ENCODE assay signal across 8 cellular contexts in the genomic region with DNA sequence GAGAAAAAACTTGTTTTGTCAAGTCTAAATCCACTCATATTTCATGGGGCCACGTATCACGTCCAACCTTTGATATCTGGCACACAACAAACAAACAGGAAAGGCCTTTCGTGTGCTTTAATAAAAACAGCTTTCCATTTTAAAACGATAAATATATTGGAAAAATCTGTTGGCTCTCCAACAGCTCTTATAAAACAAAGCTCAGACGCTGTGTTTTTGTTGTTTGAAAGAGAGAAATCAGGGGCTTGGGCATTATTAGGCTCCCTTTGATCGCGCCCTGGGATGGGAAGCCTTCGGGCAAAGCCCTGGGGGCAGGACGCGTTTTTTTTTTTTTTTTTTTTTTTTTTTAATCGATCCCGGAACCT. TPM values are rescaled to one million over a fixed set of nuclear protein-coding genes. Genes with fewer than 3 reads are reported as not detected.
A peak's percentile ranks its signal among the peaks of the same experiment; 100 is the strongest.
DNase-seq lines count a peak whose midpoint lies in the region; ATAC-seq and TF ChIP-seq lines count a peak whose summit lies in the region.

No MANE protein-coding gene starts in this region.

- peak overlapping the region; percentile 74 for H3K27ac Mint-ChIP-seq in glutamatergic neuron (ENCODE audit: unreplicated experiment)

- H3K4me3 ChIP-seq in WI38 (ENCODE audit: low read depth, low read length), result peak overlapping the region; percentile 54
- peak overlapping the region in 5 of 7 experiments; percentile 72 to 96 (median 92) for H3K4me3 ChIP-seq in skin epidermis

- H3K4me1 Mint-ChIP-seq in glutamatergic neuron (ENCODE audit: low read depth, unreplicated experiment), result peaks cover 10% of the 10 kb centered on the region

- H3K9me3 Mint-ChIP-seq in glutamatergic neuron (ENCODE audit: unreplicated experiment), result peaks cover 43% of the 10 kb centered on the region

- TF ChIP-seq CTCF in WI38 (IDR thresholded peaks at IDR 0.05; ENCODE audit: low read depth, low read length) (no peak), glutamatergic neuron (IDR thresholded peaks at IDR 0.05; ENCODE audit: partially characterized antibody, unreplicated experiment) (no peak)

- ATAC-seq in GM21786 (IDR thresholded peaks at IDR 0.05; ENCODE audit: unreplicated experiment) (no peak), HG03378 (IDR thresholded peaks at IDR 0.05; ENCODE audit: unreplicated experiment) (no peak)

- H3K4me3 Mint-ChIP-seq in glutamatergic neuron (ENCODE audit: unreplicated experiment), result peak overlapping the region; percentile 59

- peaks cover 12% of the 10 kb centered on the region for H3K27me3 Mint-ChIP-seq in glutamatergic neuron (ENCODE audit: unreplicated experiment)

- H3K36me3 Mint-ChIP-seq in glutamatergic neuron (ENCODE audit: unreplicated experiment), result peaks cover 25% of the 10 kb centered on the region

- peak overlapping the region in 18 of 21 experiments; percentile 10 to 90 (median 70) for H3K27ac ChIP-seq in skin epidermis

- peak; percentile 31 for DNase-seq in DMS153 treated with DMSO at 0.1 percent for 48 hours (lab: John Stamatoyannopoulos, UW; ENCODE audit: unreplicated experiment)
- no peak for DNase-seq in DMS153 (lab: John Stamatoyannopoulos, UW)
- DNase-seq in glutamatergic neuron, result no peak
- DNase-seq in NCI-H1436 treated with DMSO at 0.1 percent for 48 hours (lab: John Stamatoyannopoulos, UW), result no peak

RNA-seq across cellular contexts. Expression of a gene that starts 0.4 kb away (rescaled TPM):
- total RNA-seq in glutamatergic neuron (ENCODE audit: unreplicated experiment), result 314 TPM
